ENCODE assay signal across 15 cellular contexts in genomic region chr11:125679397-125679796, GRCh38. TPM values are rescaled to one million over a fixed set of nuclear protein-coding genes. Genes with fewer than 3 reads are reported as not detected.
DNase-seq lines count a peak whose midpoint lies in the region; ATAC-seq and TF ChIP-seq lines count a peak whose summit lies in the region.
"Had no signal": no experiment of that assay in that cellular context is flagged by ENCODE, and none has a peak within 500 bp of the region (broad histone marks: within the 10 kb centered on the region; RNA-seq: fewer than 3 reads in every experiment).

No MANE protein-coding gene starts in this region.

- no peaks in the 10 kb centered on the region for H3K23me2 ChIP-seq in H9 (ENCODE audit: insufficient read length, low read depth, low read length, poor library complexity, severe bottlenecking)

- no peak overlapping the region for H2BK12ac ChIP-seq in H9 (ENCODE audit: insufficient read length, low read depth, low read length)

- H3K18ac ChIP-seq in H9 (ENCODE audit: insufficient read length, low read depth, low read length): no peak overlapping the region

- no peak overlapping the region for H4K91ac ChIP-seq in H9 (ENCODE audit: insufficient read length, low read depth, low read length)

- H3K79me2 ChIP-seq in H9 (ENCODE audit: insufficient read depth, low read length): no peaks in the 10 kb centered on the region

- TF ChIP-seq CTCF in BJ (IDR thresholded peaks at IDR 0.05; ENCODE audit: insufficient read depth, low read depth, low read length) (peak; percentile 25; the same call in 1 of the 2 replicates), H9 (conservative IDR thresholded peaks at IDR 0.05) (peak; percentile 54), kidney epithelial cell (IDR thresholded peaks at IDR 0.05; ENCODE audit: insufficient read depth, low read length, poor library complexity, severe bottlenecking) (peak; percentile 9), vagina (IDR thresholded peaks at IDR 0.05) (no peak), right atrium auricular region (IDR thresholded peaks at IDR 0.05) (no peak)

- no peak overlapping the region for H4K5ac ChIP-seq in H9 (ENCODE audit: insufficient read length, low read depth, low read length)

- H3K9me3 ChIP-seq in H9 (ENCODE audit: control insufficient read depth, low read depth, low read length) (no peaks in the 10 kb centered on the region), vagina (no peaks in the 10 kb centered on the region), right atrium auricular region (no peaks in the 10 kb centered on the region)
- H3K9me3 ChIP-seq: suprapubic skin had no signal

- H4K8ac ChIP-seq in H9 (replicated peaks; ENCODE audit: insufficient read length, low read depth, low read length): no peak overlapping the region

- POLR2A ChIA-PET in BJ (lab: Charles Lee): no interaction called here

- TF ChIP-seq POLR2A in vagina (IDR thresholded peaks at IDR 0.05): no peak

- no peak overlapping the region for H2BK120ac ChIP-seq in H9 (ENCODE audit: low read depth, low read length, poor library complexity, severe bottlenecking)

- H3K27me3 ChIP-seq in BJ (ENCODE audit: control insufficient read depth, insufficient read depth, low read length): no peaks in the 10 kb centered on the region
- H3K27me3 ChIP-seq in H9 (ENCODE audit: insufficient read depth, low read length): no peaks in the 10 kb centered on the region
- no peaks in the 10 kb centered on the region for H3K27me3 ChIP-seq in kidney epithelial cell (ENCODE audit: control insufficient read depth, insufficient read depth, low read length)
- no peaks in the 10 kb centered on the region for H3K27me3 ChIP-seq in vagina
- H3K27me3 ChIP-seq in right atrium auricular region: no peaks in the 10 kb centered on the region
- H3K27me3 ChIP-seq: suprapubic skin had no signal

- ATAC-seq in GM18858 (IDR thresholded peaks at IDR 0.05; ENCODE audit: unreplicated experiment): no peak
- ATAC-seq: right cardiac atrium had no signal

- H3K27ac Mint-ChIP-seq in H9: no peak overlapping the region
- H3K27ac Mint-ChIP-seq: activated T-helper 2 cell treated with anti-CD3 and anti-CD28 coated beads, Interferon-gamma antibody, Interleukin-2, Interleukin-4, amounts not matched to agents 10 μg/mL and 5 μg/mL and 100 μg/mL, durations not matched to agents 14 hours and 24 hours and 36 hours had no signal

- H3K9me3 Mint-ChIP-seq in H9: no peaks in the 10 kb centered on the region
- H3K9me3 Mint-ChIP-seq: activated T-helper 2 cell treated with anti-CD3 and anti-CD28 coated beads, Interferon-gamma antibody, Interleukin-2, Interleukin-4, amounts not matched to agents 10 μg/mL and 5 μg/mL and 100 μg/mL, durations not matched to agents 14 hours and 24 hours and 36 hours had no signal

- intact Hi-C loops in vagina (cut with DNase I): no loop called here

- H2AK5ac ChIP-seq in H9 (ENCODE audit: insufficient read length, low read length): no peak overlapping the region

- no peak overlapping the region for H3K23ac ChIP-seq in H9 (ENCODE audit: insufficient read length, low read depth, low read length)

- peaks cover 4 to 6% of the 10 kb centered on the region in 2 experiments; a peak in 3 of 4 replicates for H3K4me1 Mint-ChIP-seq in H9

- peaks cover 26 to 47% (median 41%) of the 10 kb centered on the region in 3 experiments; a peak in 6 of 7 replicates for H3K36me3 Mint-ChIP-seq in H9 (ENCODE audit: insufficient read depth in 1 of 3, low read depth in 3 of 3)

- H3K4me1 ChIP-seq in H9 (ENCODE audit: insufficient read depth, low read length) (no peaks in the 10 kb centered on the region), vagina (no peaks in the 10 kb centered on the region), right atrium auricular region (no peaks in the 10 kb centered on the region)
- H3K4me1 ChIP-seq: suprapubic skin had no signal

- H3K4me3 Mint-ChIP-seq in H9: no peak overlapping the region

- no peak overlapping the region for H2BK15ac ChIP-seq in H9 (ENCODE audit: low read depth, low read length)

- no peak overlapping the region for H3K9ac ChIP-seq in H9 (ENCODE audit: extremely low read depth, insufficient read length, low read length)

- no peak overlapping the region for H3K14ac ChIP-seq in H9 (ENCODE audit: insufficient read depth, low read length)

- H2AFZ ChIP-seq in H9 (ENCODE audit: low read length): no peak overlapping the region

- H3K27ac ChIP-seq in H9 (ENCODE audit: insufficient read length, low read depth, low read length) (no peak overlapping the region), vagina (no peak overlapping the region), right atrium auricular region (no peak overlapping the region)
- H3K27ac ChIP-seq: SK-N-MC, suprapubic skin had no signal

- no peak overlapping the region for H3K4ac ChIP-seq in H9 (ENCODE audit: low read depth, low read length)

- H3K36me3 ChIP-seq in BJ (ENCODE audit: control insufficient read depth, insufficient read depth, low read length) (no peaks in the 10 kb centered on the region; the same call in 1 of the 2 replicates), kidney epithelial cell (ENCODE audit: control insufficient read depth, insufficient read depth, low read length) (no peaks in the 10 kb centered on the region), vagina (no peaks in the 10 kb centered on the region), right atrium auricular region (no peaks in the 10 kb centered on the region)
- H3K36me3 ChIP-seq: suprapubic skin had no signal

- no peak overlapping the region for H3K4me2 ChIP-seq in H9 (ENCODE audit: insufficient read depth, insufficient read length, low read length)

- H3K56ac ChIP-seq in H9 (ENCODE audit: insufficient read length, low read depth, low read length): no peak overlapping the region

- CTCF ChIA-PET in BJ (lab: Yijun Ruan, JAX): interaction anchor here (0.6 to 1.6 kb wide), 4 partner anchors 11 to 28 kb away, joined by 3 to 5 read pairs (median 3); no protein-coding TSS in a partner anchor

- no peak overlapping the region for H3K4me3 ChIP-seq in BJ (ENCODE audit: low read depth, low read length)
- H3K4me3 ChIP-seq in kidney epithelial cell (ENCODE audit: low read depth, low read length): no peak overlapping the region
- H3K4me3 ChIP-seq in vagina: no peak overlapping the region
- H3K4me3 ChIP-seq in right atrium auricular region: no peak overlapping the region
- H3K4me3 ChIP-seq: SK-N-MC, suprapubic skin had no signal

- no peak overlapping the region for H3T11ph ChIP-seq in H9 (ENCODE audit: low read length)

- no peak overlapping the region for H2BK5ac ChIP-seq in H9 (ENCODE audit: insufficient read length, low read length)

- no CpG with 5 or more reads among the region's 4 CpGs for WGBS in H9 (ENCODE audit: extremely low coverage, insufficient read length, low lambda C conversion rate)

- H4K20me1 ChIP-seq in H9 (ENCODE audit: control insufficient read depth, insufficient read depth, insufficient read length): no peaks in the 10 kb centered on the region

- no peak overlapping the region for H2BK20ac ChIP-seq in H9 (ENCODE audit: low read depth, low read length, poor library complexity, severe bottlenecking)

- H3K79me1 ChIP-seq in H9 (ENCODE audit: insufficient read depth, low read depth, low read length, poor library complexity, severe bottlenecking): no peaks in the 10 kb centered on the region

- no peak for DNase-seq in BJ (ENCODE audit: low read depth)
- no peak for DNase-seq in H9
- DNase-seq in SW480 (ENCODE audit: low spot score): peak; percentile 20
- no peak for DNase-seq in kidney epithelial cell (ENCODE audit: low read depth)
- DNase-seq in vagina (ENCODE audit: extremely low spot score in 2 of 2): no peak
- no peak for DNase-seq in pons (ENCODE audit: low spot score)
- DNase-seq in right atrium auricular region (ENCODE audit: low spot score): no peak
- DNase-seq: DMS153, NCI-H446, right cardiac atrium had no signal

- no peaks in the 10 kb centered on the region for H3K27me3 Mint-ChIP-seq in H9 (ENCODE audit: low read depth)

RNA-seq across cellular contexts. Expression of gene ACRV1, which starts 1.2 kb away (rescaled TPM):
- 0.22 TPM in 1 of 2 replicates, not detected in the other for polyA plus RNA-seq in BJ (2011; rRNA removed)
- polyA minus RNA-seq in BJ (2011; rRNA and poly(A)+ RNA removed): not detected in 2 replicates
- total RNA-seq in H9 (2021) (not detected in 2 replicates), kidney epithelial cell (not detected in 2 replicates), vagina (not detected), right atrium auricular region (not detected)
- total RNA-seq: activated T-helper 2 cell treated with anti-CD3 and anti-CD28 coated beads, Interferon-gamma antibody, Interleukin-2, Interleukin-4, amounts not matched to agents 10 μg/mL and 5 μg/mL and 100 μg/mL, durations not matched to agents 14 hours and 24 hours and 36 hours; M059J; right cardiac atrium; suprapubic skin had no signal
- polyA plus RNA-seq: right cardiac atrium had no signal

RNA-seq across cellular contexts. Expression of gene CHEK1, which starts 54.4 kb away (rescaled TPM):
- 11.4 and 25.2 TPM in 2 replicates for polyA plus RNA-seq in BJ (2011; rRNA removed)
- polyA minus RNA-seq in BJ (2011; rRNA and poly(A)+ RNA removed): 10.6 and 14.0 TPM in 2 replicates
- total RNA-seq in H9 (2021) (119 and 126 TPM in 2 replicates), kidney epithelial cell (17.5 and 19.3 TPM in 2 replicates), vagina (2.5 TPM), right atrium auricular region (under 1 TPM; 0.59 to 0.89 TPM)

Comparison
In these comparisons a context has a peak if more than half of its experiments do, and no peak if none do; other contexts are left out.
1. CTCF ChIP-seq: peak in BJ (single experiment), H9 (single experiment) and kidney epithelial cell (single experiment); none in vagina (0 of 3) and right atrium auricular region (0 of 2).